Comparison of ENCODE assay signal across 19 cellular contexts in the genomic region with DNA sequence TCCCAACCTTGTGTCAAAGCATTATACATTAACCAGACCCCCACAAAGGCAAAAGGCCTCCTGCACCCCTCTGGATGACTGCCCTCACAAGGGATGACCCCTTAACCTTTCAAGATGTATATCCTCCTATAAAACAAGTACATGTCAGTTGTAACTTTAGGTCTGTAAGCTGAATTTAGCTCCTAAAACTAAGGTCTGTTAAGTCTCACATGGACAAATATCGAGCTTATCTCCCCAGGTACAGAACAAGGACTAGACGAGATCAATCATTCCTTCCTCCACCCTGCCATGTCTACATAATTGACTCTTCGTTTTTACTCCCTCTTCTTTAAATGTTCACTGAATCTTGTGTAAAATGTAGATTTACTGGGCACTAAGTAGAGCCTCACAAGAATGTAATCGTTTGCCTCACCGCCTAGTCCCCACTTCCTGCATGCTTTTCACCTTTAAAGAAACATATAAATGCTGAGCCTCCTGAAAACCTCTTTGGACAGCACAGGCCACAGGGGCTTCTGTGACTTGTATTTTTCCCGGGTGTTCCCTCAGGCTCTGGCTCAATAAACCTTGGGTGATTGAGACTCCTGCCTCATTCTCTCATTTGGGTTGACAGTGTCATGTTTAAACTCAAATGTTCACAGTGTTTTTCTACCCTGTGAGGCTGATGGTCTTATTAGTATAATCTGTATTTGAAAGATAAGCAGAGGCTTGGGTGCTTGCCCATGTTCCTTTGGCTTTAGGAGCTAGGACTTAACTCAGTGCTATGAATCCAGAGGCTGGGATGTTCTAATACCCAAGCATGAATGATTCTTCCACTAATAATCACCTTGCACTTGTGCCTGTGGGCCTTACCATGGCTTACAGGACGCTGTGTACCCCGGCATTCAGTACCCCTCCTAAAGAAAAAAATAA. TPM values are rescaled to one million over a fixed set of nuclear protein-coding genes. Genes with fewer than 3 reads are reported as not detected.
DNase-seq lines count a peak whose midpoint lies in the region; ATAC-seq and TF ChIP-seq lines count a peak whose summit lies in the region.
"Had no signal": no experiment of that assay in that cellular context is flagged by ENCODE, and none has a peak within 500 bp of the region (broad histone marks: within the 10 kb centered on the region; RNA-seq: fewer than 3 reads in every experiment).

No MANE protein-coding gene starts in this region.

- no peaks in the 10 kb centered on the region for H3K36me3 Mint-ChIP-seq in nephron (ENCODE audit: low read depth)

- TF ChIP-seq CTCF in nephron (IDR thresholded peaks at IDR 0.05; ENCODE audit: unreplicated experiment in 3 of 3), result no peak

- H3K9me3 Mint-ChIP-seq in nephron, result no peaks in the 10 kb centered on the region

- DNase-seq in left ventricle myocardium superior, result no peak
- no peak for DNase-seq in cardiac septum (ENCODE audit: low spot score)
- DNase-seq in amniotic epithelial cell (ENCODE audit: low read depth), result peak; percentile 37
- no peak for DNase-seq in SHP77 treated with DMSO at 0.1 percent for 48 hours (lab: John Stamatoyannopoulos, UW)
- DNase-seq: DMS79 treated with DMSO at 0.1 percent for 48 hours; IMR-90; Kasumi-1; MM.1S; NCI-H1092; NCI-H1436 treated with DMSO at 0.1 percent for 48 hours; NCI-H2029 treated with DMSO at 0.1 percent for 48 hours; NCI-H2171 treated with DMSO at 0.1 percent for 48 hours; NCI-H748 treated with DMSO at 0.1 percent for 48 hours; NK-92 treated with Interleukin-12 subunit alpha and Interleukin-12 subunit beta, amount 100 ng/mL, for 24 hours had no signal

- H3K27ac Mint-ChIP-seq in nephron, result peak overlapping the region; percentile 58 to 77 (median 75)
- H3K27ac Mint-ChIP-seq: B cell had no signal

- H3K27me3 Mint-ChIP-seq in nephron (ENCODE audit: low read depth), result peaks cover 7% of the 10 kb centered on the region

- peak; percentile 55 for ATAC-seq in left ventricle myocardium superior
- no peak for ATAC-seq in HG03565 (IDR thresholded peaks at IDR 0.05; ENCODE audit: unreplicated experiment)
- no peak for ATAC-seq in HG02981 (IDR thresholded peaks at IDR 0.05; ENCODE audit: unreplicated experiment)
- ATAC-seq: Right ventricle myocardium inferior had no signal

- H3K4me3 Mint-ChIP-seq in nephron, result no peak overlapping the region
- H3K4me3 Mint-ChIP-seq: B cell had no signal

- H3K4me1 Mint-ChIP-seq in nephron, result peaks cover 42% of the 10 kb centered on the region
- H3K4me1 Mint-ChIP-seq: B cell had no signal

- intact Hi-C loops in left ventricle myocardium superior (cut with micrococcal nuclease) (no loop called here), cardiac septum (cut with DNase I) (no loop called here)

RNA-seq across cellular contexts. Expression of a gene that starts 37.6 kb away (rescaled TPM):
- total RNA-seq in left ventricle myocardium superior (17.0 TPM), cardiac septum (12.6 TPM)
